In genomic region chr7:26165950-26166680, GRCh38 we compare ENCODE assay signal across 15 cellular contexts. TPM values are rescaled to one million over a fixed set of nuclear protein-coding genes. Genes with fewer than 3 reads are reported as not detected.
DNase-seq lines count a peak whose midpoint lies in the region; ATAC-seq and TF ChIP-seq lines count a peak whose summit lies in the region.
"Had no signal": no experiment of that assay in that cellular context is flagged by ENCODE, and none has a peak within 500 bp of the region (broad histone marks: within the 10 kb centered on the region; RNA-seq: fewer than 3 reads in every experiment).

No MANE protein-coding gene starts in this region.

- peaks cover 100% of the 10 kb centered on the region for H3K79me2 ChIP-seq in GM23338 (replicated peaks; ENCODE audit: insufficient read depth)

- peaks cover 14% of the 10 kb centered on the region for H3K4me1 ChIP-seq in CD8-positive, alpha-beta T cell (ENCODE audit: insufficient read depth, low read length)
- H3K4me1 ChIP-seq in GM23338 (ENCODE audit: insufficient read depth) = peaks cover 47% of the 10 kb centered on the region
- H3K4me1 ChIP-seq: testis had no signal

- TF ChIP-seq CTCF in CD8-positive, alpha-beta T cell (IDR thresholded peaks at IDR 0.05) = no peak
- no peak for TF ChIP-seq CTCF in GM23338 (conservative IDR thresholded peaks at IDR 0.05; ENCODE audit: low read depth in 2 of 2)
- TF ChIP-seq CTCF in WTC11 (IDR thresholded peaks at IDR 0.05) = no peak

- no peak for ATAC-seq in CD8-positive, alpha-beta T cell
- peak; percentile 67 for ATAC-seq in GM23338
- peak; percentile 32; the same call in 1 of the 2 replicates for ATAC-seq in WTC11
- no peak for ATAC-seq in HG03025 (IDR thresholded peaks at IDR 0.05; ENCODE audit: low FRiP score, unreplicated experiment)
- no peak for ATAC-seq in GM19397 (IDR thresholded peaks at IDR 0.05; ENCODE audit: unreplicated experiment)
- ATAC-seq: sciatic nerve had no signal

- H3K27me3 Mint-ChIP-seq in CD8-positive, alpha-beta T cell (ENCODE audit: low read depth) = no peaks in the 10 kb centered on the region
- peaks cover 10% of the 10 kb centered on the region for H3K27me3 Mint-ChIP-seq in GM23338 (ENCODE audit: insufficient read depth, low read depth, poor library complexity)
- no peaks in the 10 kb centered on the region for H3K27me3 Mint-ChIP-seq in WTC11 (ENCODE audit: low read depth)

- H3K36me3 ChIP-seq in CD8-positive, alpha-beta T cell (ENCODE audit: insufficient read depth, low read length) = no peaks in the 10 kb centered on the region
- H3K36me3 ChIP-seq in GM23338 (ENCODE audit: insufficient read depth) = peaks cover 5% of the 10 kb centered on the region; the same call in 1 of the 2 replicates

- H3K9me2 ChIP-seq in GM23338 (ENCODE audit: insufficient read depth) = no peaks in the 10 kb centered on the region

- intact Hi-C loops in CD8-positive, alpha-beta T cell (cut with DNase I, micrococcal nuclease) = no loop called here

- POLR2A ChIA-PET in CD8-positive, alpha-beta T cell (lab: Charles Lee) = interaction anchor here (1.2 to 2.4 kb wide), 5 partner anchors 14 to 22 kb away, joined by 3 to 9 read pairs (median 5); partner anchors contain the start of gene NFE2L3
- POLR2A ChIA-PET in WTC11 (lab: Charles Lee) = interaction anchor here (0.9 to 1.6 kb wide), 2 partner anchors 8 to 15 kb away, joined by 3 read pairs; no protein-coding TSS in a partner anchor

- no peak overlapping the region for H3K4me3 ChIP-seq in CD8-positive, alpha-beta T cell (ENCODE audit: low read depth, low read length)
- H3K4me3 ChIP-seq in GM23338 = peak overlapping the region; percentile 8; the same call in 1 of the 2 replicates
- H3K4me3 ChIP-seq: testis had no signal

- H3F3A ChIP-seq in GM23338 (replicated peaks; ENCODE audit: low read depth) = no peaks in the 10 kb centered on the region

- no peaks in the 10 kb centered on the region for H3K27me3 ChIP-seq in CD8-positive, alpha-beta T cell (ENCODE audit: insufficient read depth, low read length)
- no peaks in the 10 kb centered on the region for H3K27me3 ChIP-seq in GM23338 (ENCODE audit: insufficient read depth)
- H3K27me3 ChIP-seq: testis had no signal

- no peak overlapping the region for H3K4me3 Mint-ChIP-seq in CD8-positive, alpha-beta T cell
- H3K4me3 Mint-ChIP-seq in GM23338 = peak overlapping the region; percentile 41; the same call in 2 of the 3 replicates
- H3K4me3 Mint-ChIP-seq in WTC11 = no peak overlapping the region

- H3K4me2 ChIP-seq in GM23338 = peak overlapping the region; percentile 28

- H3K4me1 Mint-ChIP-seq in CD8-positive, alpha-beta T cell (ENCODE audit: low read depth) = peaks cover 16% of the 10 kb centered on the region
- H3K4me1 Mint-ChIP-seq in GM23338 (peaks cover 39% of the 10 kb centered on the region), WTC11 (peaks cover 54% of the 10 kb centered on the region)

- CTCF ChIA-PET in CD8-positive, alpha-beta T cell (lab: Charles Lee) = interaction anchor here (1.4 to 1.7 kb wide), 4 partner anchors 31 to 87 kb away, joined by 3 to 10 read pairs (median 4); no protein-coding TSS in a partner anchor
- CTCF ChIA-PET in WTC11 (lab: Charles Lee) = interaction anchor here (0.7 to 1.9 kb wide), 5 partner anchors 9 to 76 kb away, joined by 3 to 7 read pairs (median 4); partner anchors contain the start of gene NFE2L3

- DNase-seq in CD8-positive, alpha-beta T cell = no peak
- DNase-seq in GM23338 (ENCODE audit: low spot score) = no peak
- no peak for DNase-seq in WTC11 (ENCODE audit: low spot score)
- DNase-seq in islet precursor cell = peak; percentile 50
- DNase-seq in ecto neural progenitor cell (ENCODE audit: low spot score) = no peak
- DNase-seq in NCI-H1436 treated with DMSO at 0.1 percent for 48 hours (lab: John Stamatoyannopoulos, UW) = no peak
- DNase-seq: activated CD4-positive, alpha-beta T cell treated with anti-CD3 and anti-CD28 coated beads for 1 hour; aorta; hypothalamus; NCI-H2081 treated with DMSO at 0.1 percent for 48 hours; NCI-H69; testis had no signal

- H4K20me1 ChIP-seq in GM23338 (replicated peaks; ENCODE audit: insufficient read depth) = peaks cover 56% of the 10 kb centered on the region

- no peak overlapping the region for H2AFZ ChIP-seq in GM23338

- peaks cover 3% of the 10 kb centered on the region for H3K36me3 Mint-ChIP-seq in CD8-positive, alpha-beta T cell
- H3K36me3 Mint-ChIP-seq in GM23338 (ENCODE audit: low read depth) = peaks cover 61% of the 10 kb centered on the region
- peaks cover 37% of the 10 kb centered on the region for H3K36me3 Mint-ChIP-seq in WTC11

- peak overlapping the region; percentile 87 for H3K27ac Mint-ChIP-seq in CD8-positive, alpha-beta T cell
- H3K27ac Mint-ChIP-seq in GM23338 (peak overlapping the region; percentile 67; the same call in 1 of the 2 replicates), WTC11 (peak overlapping the region; percentile 76)

- no peak overlapping the region for H3K27ac ChIP-seq in CD8-positive, alpha-beta T cell (ENCODE audit: low read depth, low read length)
- H3K27ac ChIP-seq in GM23338 (ENCODE audit: low read depth) = peak overlapping the region; percentile 72
- H3K27ac ChIP-seq: testis had no signal

- H3K9me3 ChIP-seq in CD8-positive, alpha-beta T cell (ENCODE audit: low read length) = no peaks in the 10 kb centered on the region
- H3K9me3 ChIP-seq: testis had no signal

- H3K9me3 Mint-ChIP-seq in CD8-positive, alpha-beta T cell = no peaks in the 10 kb centered on the region
- H3K9me3 Mint-ChIP-seq in GM23338 (peaks cover 19% of the 10 kb centered on the region), WTC11 (peaks cover 13% of the 10 kb centered on the region)

TF ChIP-seq in GM23338, 12 proteins besides CTCF, POLR2A, EP300 and RAD21 (continues in another document):
- no peak for TF ChIP-seq EZH2phosphoT487 (IDR thresholded peaks at IDR 0.05; ENCODE audit: unreplicated experiment)
- no peak for TF ChIP-seq ETS1 (IDR thresholded peaks at IDR 0.05)

TF ChIP-seq in WTC11, 78 proteins besides CTCF, POLR2A, EP300 and RAD21 (continues in another document):
- TF ChIP-seq SMAD3 (CRISPR knock-in tag; IDR thresholded peaks at IDR 0.05; ENCODE audit: borderline replicate concordance) (no peak), ZSCAN18 (CRISPR knock-in tag; IDR thresholded peaks at IDR 0.05) (no peak), TCF7 (CRISPR knock-in tag; IDR thresholded peaks at IDR 0.05; ENCODE audit: low read depth) (no peak)
- TF ChIP-seq, protein P1, sequence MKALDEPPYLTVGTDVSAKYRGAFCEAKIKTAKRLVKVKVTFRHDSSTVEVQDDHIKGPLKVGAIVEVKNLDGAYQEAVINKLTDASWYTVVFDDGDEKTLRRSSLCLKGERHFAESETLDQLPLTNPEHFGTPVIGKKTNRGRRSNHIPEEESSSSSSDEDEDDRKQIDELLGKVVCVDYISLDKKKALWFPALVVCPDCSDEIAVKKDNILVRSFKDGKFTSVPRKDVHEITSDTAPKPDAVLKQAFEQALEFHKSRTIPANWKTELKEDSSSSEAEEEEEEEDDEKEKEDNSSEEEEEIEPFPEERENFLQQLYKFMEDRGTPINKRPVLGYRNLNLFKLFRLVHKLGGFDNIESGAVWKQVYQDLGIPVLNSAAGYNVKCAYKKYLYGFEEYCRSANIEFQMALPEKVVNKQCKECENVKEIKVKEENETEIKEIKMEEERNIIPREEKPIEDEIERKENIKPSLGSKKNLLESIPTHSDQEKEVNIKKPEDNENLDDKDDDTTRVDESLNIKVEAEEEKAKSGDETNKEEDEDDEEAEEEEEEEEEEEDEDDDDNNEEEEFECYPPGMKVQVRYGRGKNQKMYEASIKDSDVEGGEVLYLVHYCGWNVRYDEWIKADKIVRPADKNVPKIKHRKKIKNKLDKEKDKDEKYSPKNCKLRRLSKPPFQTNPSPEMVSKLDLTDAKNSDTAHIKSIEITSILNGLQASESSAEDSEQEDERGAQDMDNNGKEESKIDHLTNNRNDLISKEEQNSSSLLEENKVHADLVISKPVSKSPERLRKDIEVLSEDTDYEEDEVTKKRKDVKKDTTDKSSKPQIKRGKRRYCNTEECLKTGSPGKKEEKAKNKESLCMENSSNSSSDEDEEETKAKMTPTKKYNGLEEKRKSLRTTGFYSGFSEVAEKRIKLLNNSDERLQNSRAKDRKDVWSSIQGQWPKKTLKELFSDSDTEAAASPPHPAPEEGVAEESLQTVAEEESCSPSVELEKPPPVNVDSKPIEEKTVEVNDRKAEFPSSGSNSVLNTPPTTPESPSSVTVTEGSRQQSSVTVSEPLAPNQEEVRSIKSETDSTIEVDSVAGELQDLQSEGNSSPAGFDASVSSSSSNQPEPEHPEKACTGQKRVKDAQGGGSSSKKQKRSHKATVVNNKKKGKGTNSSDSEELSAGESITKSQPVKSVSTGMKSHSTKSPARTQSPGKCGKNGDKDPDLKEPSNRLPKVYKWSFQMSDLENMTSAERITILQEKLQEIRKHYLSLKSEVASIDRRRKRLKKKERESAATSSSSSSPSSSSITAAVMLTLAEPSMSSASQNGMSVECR (CRISPR knock-in tag; IDR thresholded peaks at IDR 0.05; ENCODE audit: borderline replicate concordance) = no peak

RNA-seq across cellular contexts. Expression of gene NFE2L3, which starts 14.1 kb away (rescaled TPM):
- under 1 TPM; 0.43 to 0.50 TPM for total RNA-seq in CD8-positive, alpha-beta T cell
- total RNA-seq in GM23338 (2014; rRNA removed; shearing (Covaris generic)) = 129 and 142 TPM in 2 replicates
- polyA plus RNA-seq in GM23338 (2016; fragmentation: Nextera tagmentation; extraction: Ambion mirVana) = 62.0 and 66.4 TPM in 2 replicates
- total RNA-seq in WTC11 (2021) = 66.8 to 68.6 TPM (median 68.5 TPM) in 3 replicates

RNA-seq across cellular contexts. Expression of gene HNRNPA2B1, which starts 34.4 kb away (rescaled TPM):
- 100 to 1,000 TPM; 241 to 247 TPM for total RNA-seq in CD8-positive, alpha-beta T cell
- 598 and 602 TPM in 2 replicates for total RNA-seq in GM23338 (2014; rRNA removed; shearing (Covaris generic))
- polyA plus RNA-seq in GM23338 (2016; fragmentation: Nextera tagmentation; extraction: Ambion mirVana) = 1,534 and 1,577 TPM in 2 replicates
- total RNA-seq in WTC11 (2021) = 1,081 to 1,101 TPM (median 1,097 TPM) in 3 replicates

RNA-seq across cellular contexts. Expression of gene CBX3, which starts 35.4 kb away (rescaled TPM):
- 100 to 1,000 TPM; 103 to 106 TPM for total RNA-seq in CD8-positive, alpha-beta T cell
- total RNA-seq in GM23338 (2014; rRNA removed; shearing (Covaris generic)) = 249 and 272 TPM in 2 replicates
- polyA plus RNA-seq in GM23338 (2016; fragmentation: Nextera tagmentation; extraction: Ambion mirVana) = 226 and 236 TPM in 2 replicates
- 204 to 232 TPM (median 213 TPM) in 3 replicates for total RNA-seq in WTC11 (2021)

Comparison
In these comparisons a context has a peak if more than half of its experiments do, and no peak if none do; other contexts are left out.
1. ATAC-seq: peak in GM23338 (single experiment) and WTC11 (single experiment); none in CD8-positive, alpha-beta T cell (single experiment), HG03025 (single experiment) and GM19397 (single experiment).
2. RNA of gene NFE2L3, which starts 14.1 kb away (total RNA-seq): 129 to 142 TPM in GM23338 and 66.8 to 68.6 TPM in WTC11; 0.43 to 0.50 TPM in CD8-positive, alpha-beta T cell; every median in the first group is over 10 times any median in the second.
3. Peak in every context shown above with its lines, with median percentiles within 50 percentile points of each other: H3K27ac Mint-ChIP-seq.